In genomic region chr12:67019070-67019469, GRCh38 we compare ENCODE assay signal across 17 cellular contexts.
DNase-seq lines count a peak whose midpoint lies in the region; ATAC-seq and TF ChIP-seq lines count a peak whose summit lies in the region.
"Had no signal": no experiment of that assay in that cellular context is flagged by ENCODE, and none has a peak within 500 bp of the region (broad histone marks: within the 10 kb centered on the region; RNA-seq: fewer than 3 reads in every experiment).

No MANE protein-coding gene starts in this region.

- DNase-seq in DMS79 treated with DMSO at 0.1 percent for 48 hours (lab: John Stamatoyannopoulos, UW) (peak; percentile 32), NCI-H1930 (lab: John Stamatoyannopoulos, UW) (peak; percentile 30 to 40), occipital lobe (lab: John Stamatoyannopoulos, UW) (peak; percentile 10)
- DNase-seq: activated CD8-positive, alpha-beta T cell treated with anti-CD3 and anti-CD28 coated beads for 36 hours; activated effector memory CD4-positive, alpha-beta T cell treated with Interleukin-2 at 50 U/mL for 16 hours; heart left ventricle; left lung; naive thymus-derived CD8-positive, alpha-beta T cell; NCI-H524 treated with DMSO at 0.1 percent for 48 hours; right lobe of liver; stimulated activated naive CD8-positive, alpha-beta T cell treated with anti-CD3 and anti-CD28 coated beads, Interleukin-15, Interleukin-2, amounts not matched to agents 100 U/mL and 50 U/mL, for 24 hours had no signal

- H3K4me3 Mint-ChIP-seq in brain = peak overlapping the region in 3 of 5 experiments; percentile 23 to 70 (median 64)
- H3K4me3 Mint-ChIP-seq: activated CD8-positive, alpha-beta T cell treated with anti-CD3 and anti-CD28 coated beads for 36 hours; CD14-positive monocyte; naive thymus-derived CD8-positive, alpha-beta T cell; T-helper 2 cell treated with Interferon-gamma antibody and Interleukin-4, amounts not matched to agents 5 μg/mL and 100 μg/mL, for 36 hours had no signal

- ATAC-seq in HG02798 (IDR thresholded peaks at IDR 0.05; ENCODE audit: poor library complexity, unreplicated experiment) = no peak
- no peak for ATAC-seq in HG02840 (IDR thresholded peaks at IDR 0.05; ENCODE audit: low FRiP score, unreplicated experiment)
- no peak for ATAC-seq in HG03139 (IDR thresholded peaks at IDR 0.05; ENCODE audit: unreplicated experiment)
- ATAC-seq: activated CD8-positive, alpha-beta T cell treated with anti-CD3 and anti-CD28 coated beads for 36 hours; heart left ventricle; left lung; naive thymus-derived CD8-positive, alpha-beta T cell; right lobe of liver; stimulated activated naive CD8-positive, alpha-beta T cell treated with anti-CD3 and anti-CD28 coated beads, Interleukin-15, Interleukin-2, amounts not matched to agents 100 U/mL and 50 U/mL, for 24 hours had no signal

- peak overlapping the region in 4 of 5 experiments; percentile 52 to 68 (median 62) for H3K27ac Mint-ChIP-seq in brain
- H3K27ac Mint-ChIP-seq: activated CD8-positive, alpha-beta T cell treated with anti-CD3 and anti-CD28 coated beads for 36 hours; CD14-positive monocyte; naive thymus-derived CD8-positive, alpha-beta T cell; T-helper 2 cell treated with Interferon-gamma antibody and Interleukin-4, amounts not matched to agents 5 μg/mL and 100 μg/mL, for 36 hours had no signal

- H3K36me3 Mint-ChIP-seq in brain = no peaks in the 10 kb centered on the region
- H3K36me3 Mint-ChIP-seq: CD14-positive monocyte; naive thymus-derived CD8-positive, alpha-beta T cell had no signal

- peaks cover 46% of the 10 kb centered on the region for H3K4me1 Mint-ChIP-seq in brain
- H3K4me1 Mint-ChIP-seq: CD14-positive monocyte; naive thymus-derived CD8-positive, alpha-beta T cell had no signal

- H3K9me3 Mint-ChIP-seq in brain = peaks cover 0 to 2% (median 0%) of the 10 kb centered on the region in 5 experiments
- H3K9me3 Mint-ChIP-seq: activated CD8-positive, alpha-beta T cell treated with anti-CD3 and anti-CD28 coated beads for 36 hours; naive thymus-derived CD8-positive, alpha-beta T cell; T-helper 2 cell treated with Interferon-gamma antibody and Interleukin-4, amounts not matched to agents 5 μg/mL and 100 μg/mL, for 36 hours had no signal

- no peak for TF ChIP-seq CTCF in brain (conservative IDR thresholded peaks at IDR 0.05)

- peaks cover under 1% of the 10 kb centered on the region for H3K27me3 Mint-ChIP-seq in brain
